ENCODE assay signal across 1 cellular context in the genomic region with DNA sequence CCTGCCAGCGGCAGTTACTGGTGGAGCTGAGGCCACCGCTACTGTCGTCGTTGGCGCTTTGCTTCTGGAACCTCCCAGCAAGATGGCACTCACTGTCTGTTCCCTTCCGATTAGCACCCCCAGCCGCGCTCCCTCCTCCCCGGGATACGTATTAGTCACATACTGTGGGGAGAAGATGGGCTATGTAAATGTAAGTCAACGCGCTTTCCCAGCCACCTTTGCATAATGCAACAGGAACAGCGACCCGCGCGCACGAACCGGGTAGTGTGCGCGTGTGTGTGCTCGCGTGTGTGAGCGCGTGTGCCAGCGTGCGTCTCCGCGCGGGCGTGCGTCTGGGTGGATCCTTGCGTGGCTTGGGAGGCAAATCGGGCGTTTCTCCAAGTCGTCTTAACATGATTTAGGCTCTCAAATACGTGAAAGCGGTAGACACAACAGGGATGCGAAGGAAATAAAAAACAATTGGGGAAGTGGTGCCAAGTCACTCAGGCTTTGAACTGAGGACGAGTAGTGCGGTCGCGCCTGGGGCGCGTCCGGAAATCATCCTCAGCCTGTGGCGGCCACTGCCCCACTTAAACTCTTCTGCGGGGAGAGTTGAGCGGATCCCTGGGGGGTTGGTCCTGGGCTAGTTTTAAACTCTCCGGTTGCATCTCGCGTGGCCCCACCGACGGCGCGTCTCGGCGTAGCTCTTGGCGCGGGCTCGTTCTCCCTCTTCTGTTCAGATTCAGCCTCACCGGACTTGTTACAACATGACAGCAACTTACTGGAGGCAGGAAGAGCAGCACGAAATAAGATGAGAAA.
TF ChIP-seq lines count a peak whose summit lies in the region.

No MANE protein-coding gene starts in this region.

TF ChIP-seq in SK-N-SH, 30 proteins besides CTCF, POLR2A, EP300 and RAD21 (continued from another document):
- no peak for TF ChIP-seq POLR2AphosphoS5 (IDR thresholded peaks at IDR 0.05; ENCODE audit: low read depth, low read length)
